18 cellular contexts compared by ENCODE assay signal in the genomic region with DNA sequence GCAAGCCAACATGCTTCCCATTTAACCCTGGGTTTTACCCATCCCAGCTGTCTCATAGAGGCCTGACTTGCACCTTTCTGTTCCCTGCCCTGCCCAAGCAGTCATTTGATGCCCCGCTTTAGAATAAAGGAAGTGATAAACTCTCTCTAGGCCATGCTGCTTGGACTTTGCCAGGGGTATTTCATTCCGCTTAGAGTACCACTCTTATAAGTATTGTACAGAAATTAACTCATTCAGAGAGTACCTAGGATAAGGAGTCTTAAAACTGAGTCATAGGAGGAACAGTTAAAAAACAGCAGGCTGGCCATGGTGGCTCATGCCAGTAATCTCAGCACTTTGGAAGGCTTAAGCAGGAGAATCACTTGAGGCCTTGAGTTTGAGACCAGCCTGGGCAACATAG. TPM values are rescaled to one million over a fixed set of nuclear protein-coding genes. Genes with fewer than 3 reads are reported as not detected.
DNase-seq lines count a peak whose midpoint lies in the region; ATAC-seq, FAIRE-seq and TF ChIP-seq lines count a peak whose summit lies in the region.
"Had no signal": no experiment of that assay in that cellular context is flagged by ENCODE, and none has a peak within 500 bp of the region (broad histone marks: within the 10 kb centered on the region; RNA-seq: fewer than 3 reads in every experiment).

No MANE protein-coding gene starts in this region.

- POLR2A ChIA-PET in GM12878 (lab: Charles Lee), result interaction anchor here (0.6 to 1.8 kb wide), 11 partner anchors 9 to 84 kb away, joined by 3 to 19 read pairs (median 3); no protein-coding TSS in a partner anchor

- peaks cover 5% of the 10 kb centered on the region for H3K79me2 ChIP-seq in GM12878 (ENCODE audit: control insufficient read depth, insufficient read depth, low read length)

- H3K4me2 ChIP-seq in GM12878 (ENCODE audit: control insufficient read depth, insufficient read depth), result peak overlapping the region; percentile 69
- H3K4me2 ChIP-seq: BLaER1, GM23338 had no signal

- H3K4me1 ChIP-seq in CD4-positive, CD25-positive, alpha-beta regulatory T cell (ENCODE audit: control insufficient read depth, insufficient read depth, low read length, poor library complexity, severe bottlenecking), result peaks cover 11% of the 10 kb centered on the region
- H3K4me1 ChIP-seq in GM12878 (ENCODE audit: control insufficient read depth, insufficient read depth, low read length), result peaks cover 31% of the 10 kb centered on the region
- H3K4me1 ChIP-seq: ascending aorta, BLaER1 had no signal

- ATAC-seq in CD4-positive, CD25-positive, alpha-beta regulatory T cell (ENCODE audit: low read depth in 2 of 2), result no peak
- peak; percentile 1 for ATAC-seq in HG03354 (IDR thresholded peaks at IDR 0.05; ENCODE audit: poor library complexity, severe bottlenecking, unreplicated experiment)
- peak; percentile 46 for ATAC-seq in GM12878
- ATAC-seq: foreskin keratinocyte, GM23338 had no signal

- in situ Hi-C loops in GM12878 (cut with MboI), result loop anchor here (10.0 kb wide), 2 partner anchors 267 to 397 kb away; a partner anchor contains a TSS

- H3K27ac ChIP-seq in CD4-positive, CD25-positive, alpha-beta regulatory T cell (ENCODE audit: insufficient read depth, low read length, poor library complexity, severe bottlenecking), result peak overlapping the region; percentile 62
- H3K27ac ChIP-seq in GM12878 (ENCODE audit: control insufficient read depth, insufficient read depth), result peak overlapping the region; percentile 82
- H3K27ac ChIP-seq: ascending aorta, BLaER1, foreskin keratinocyte, right atrium auricular region had no signal

- 45% methylated on average over 2 of the region's 2 CpGs for WGBS in GM12878 (ENCODE audit: insufficient coverage, insufficient replicate concordance, low lambda C conversion rate, missing lambda C conversion rate)

- SMC1A ChIA-PET in GM12878 (lab: Charles Lee; ENCODE audit: uncharacterized antibody, unreplicated experiment), result interaction anchor here (0.7 to 2.7 kb wide), 19 partner anchors 10 to 179 kb away, joined by 3 to 21 read pairs (median 5); no protein-coding TSS in a partner anchor

- H3K9ac ChIP-seq in GM12878 (ENCODE audit: control insufficient read depth, insufficient read depth, low read length), result peak overlapping the region; percentile 48
- H3K9ac ChIP-seq: BLaER1 had no signal

- BruUV-seq in GM12878 (replicated peaks; lab: Mats Ljungman, UMichigan), result no TSS peak

- peak overlapping the region in 1 of 4 donors; percentile 82 for H3K4me3 Mint-ChIP-seq in CD4-positive, CD25-positive, alpha-beta regulatory T cell
- no peak overlapping the region for H3K4me3 Mint-ChIP-seq in endothelial cell (ENCODE audit: unreplicated experiment)
- H3K4me3 Mint-ChIP-seq: GM23338 had no signal

- H3K9me3 ChIP-seq in CD4-positive, CD25-positive, alpha-beta regulatory T cell (ENCODE audit: control insufficient read depth in 2 of 2, low read length in 2 of 2), result no peaks in the 10 kb centered on the region
- H3K9me3 ChIP-seq in GM12878 (replicated peaks; ENCODE audit: control insufficient read depth, insufficient read depth, low read length), result no peaks in the 10 kb centered on the region; the same call in 1 of the 3 replicates
- H3K9me3 ChIP-seq: ascending aorta, BLaER1, right atrium auricular region had no signal

- TF ChIP-seq CTCF in GM12878 (IDR thresholded peaks at IDR 0.05 in 2 of 3, conservative IDR thresholded peaks at IDR 0.05 in 1 of 3; ENCODE audit: control insufficient read depth in 2 of 3, extremely low read depth in 1 of 3, insufficient read depth in 1 of 3, low read depth in 3 of 3, low read length in 3 of 3) (no peak), endothelial cell (IDR thresholded peaks at IDR 0.05; ENCODE audit: unreplicated experiment) (no peak)

- DNase-seq in CD4-positive, CD25-positive, alpha-beta regulatory T cell, result no peak
- DNase-seq in GM18507 (ENCODE audit: extremely low spot score, insufficient read length, low read depth) (no peak), GM12878 (ENCODE audit: low read depth, low spot score) (no peak), head of caudate nucleus (no peak), RPMI8226 (no peak), posterior cingulate gyrus (no peak), endothelial cell (ENCODE audit: low spot score) (no peak)
- DNase-seq: effector CD8-positive, alpha-beta T cell; foreskin keratinocyte; islet precursor cell; NCI-H748 treated with DMSO at 0.1 percent for 48 hours had no signal

- H3K36me3 ChIP-seq in CD4-positive, CD25-positive, alpha-beta regulatory T cell (ENCODE audit: control insufficient read depth, insufficient read depth, low read length), result no peaks in the 10 kb centered on the region
- no peaks in the 10 kb centered on the region for H3K36me3 ChIP-seq in GM12878 (ENCODE audit: control insufficient read depth in 2 of 2, insufficient read depth in 2 of 2, low read length in 1 of 2)
- H3K36me3 ChIP-seq: ascending aorta, BLaER1, right atrium auricular region had no signal

- H2AFZ ChIP-seq in GM12878 (ENCODE audit: control insufficient read depth, low read depth, low read length), result no peak overlapping the region; the same call in 1 of the 2 replicates
- H2AFZ ChIP-seq: GM23338 had no signal

- no peaks in the 10 kb centered on the region for H3K27me3 Mint-ChIP-seq in CD4-positive, CD25-positive, alpha-beta regulatory T cell
- no peaks in the 10 kb centered on the region for H3K27me3 Mint-ChIP-seq in endothelial cell (ENCODE audit: unreplicated experiment)
- H3K27me3 Mint-ChIP-seq: IgD-negative memory B cell had no signal

- H3K4me1 Mint-ChIP-seq in CD4-positive, CD25-positive, alpha-beta regulatory T cell, result peaks cover 15 to 28% (median 21%) of the 10 kb centered on the region in 4 donors
- no peaks in the 10 kb centered on the region for H3K4me1 Mint-ChIP-seq in endothelial cell (ENCODE audit: unreplicated experiment)
- H3K4me1 Mint-ChIP-seq: GM23338 had no signal

- H3K27me3 ChIP-seq in CD4-positive, CD25-positive, alpha-beta regulatory T cell (ENCODE audit: control insufficient read depth, insufficient read depth, low read length), result no peaks in the 10 kb centered on the region
- no peaks in the 10 kb centered on the region for H3K27me3 ChIP-seq in GM12878 (replicated peaks in 1 of 2; ENCODE audit: control insufficient read depth in 2 of 2, insufficient read depth in 2 of 2, low read length in 1 of 2)
- H3K27me3 ChIP-seq: ascending aorta, BLaER1, foreskin keratinocyte, right atrium auricular region had no signal

- no peak overlapping the region for H3K4me3 ChIP-seq in CD4-positive, CD25-positive, alpha-beta regulatory T cell (ENCODE audit: low read depth, low read length)
- H3K4me3 ChIP-seq in GM12878, result no peak overlapping the region
- H3K4me3 ChIP-seq: ascending aorta, BLaER1, GM23338, right atrium auricular region had no signal

- RAD21 ChIA-PET in GM12878 (lab: Charles Lee; ENCODE audit: unreplicated experiment), result interaction anchor here (0.5 to 8.3 kb wide), 14 partner anchors 9 to 579 kb away, joined by 3 to 52 read pairs (median 6); a partner anchor contains a TSS

- CTCF ChIA-PET in GM12878 (lab: Yijun Ruan, JAX), result interaction anchor here (1.4 to 2.2 kb wide), 6 partner anchors 11 to 85 kb away, joined by 3 to 12 read pairs (median 8); no protein-coding TSS in a partner anchor

- FAIRE-seq in GM18507 (lab: Jason Lieb, UNC) (peak; percentile 18), GM12878 (lab: Jason Lieb, UNC) (no peak)
- FAIRE-seq: G401.6 had no signal

- peak overlapping the region; percentile 88 to 90 (median 89) for H3K27ac Mint-ChIP-seq in CD4-positive, CD25-positive, alpha-beta regulatory T cell
- H3K27ac Mint-ChIP-seq in endothelial cell (ENCODE audit: unreplicated experiment), result no peak overlapping the region
- H3K27ac Mint-ChIP-seq: GM23338 had no signal

- H3K9me3 Mint-ChIP-seq in CD4-positive, CD25-positive, alpha-beta regulatory T cell, result no peaks in the 10 kb centered on the region
- H3K9me3 Mint-ChIP-seq in endothelial cell (ENCODE audit: unreplicated experiment), result no peaks in the 10 kb centered on the region
- H3K9me3 Mint-ChIP-seq: GM23338, IgD-negative memory B cell had no signal

- no peak for TF ChIP-seq EP300 in GM12878 (IDR thresholded peaks at IDR 0.05; ENCODE audit: borderline replicate concordance in 1 of 2, control insufficient read depth in 1 of 2, low read depth in 2 of 2, low read length in 2 of 2)

- H4K20me1 ChIP-seq in GM12878 (ENCODE audit: control insufficient read depth, insufficient read depth), result no peaks in the 10 kb centered on the region
- H4K20me1 ChIP-seq: BLaER1 had no signal

- TF ChIP-seq RAD21 in GM12878 (IDR thresholded peaks at IDR 0.05; ENCODE audit: insufficient read depth, low read depth, low read length), result no peak

- no peaks in the 10 kb centered on the region for H3K36me3 Mint-ChIP-seq in CD4-positive, CD25-positive, alpha-beta regulatory T cell
- no peaks in the 10 kb centered on the region for H3K36me3 Mint-ChIP-seq in endothelial cell (ENCODE audit: low read depth, unreplicated experiment)

- intact Hi-C loops in GM12878 (cut with micrococcal nuclease; ENCODE audit: unreplicated experiment), result loop anchor here (2.0 to 5.0 kb wide), 3 partner anchors 21 to 83 kb away; a partner anchor contains a TSS
- intact Hi-C loops in head of caudate nucleus (cut with DNase I), result no loop called here
- intact Hi-C loops in posterior cingulate gyrus (cut with DNase I), result no loop called here

- no peak for TF ChIP-seq POLR2A in GM12878 (IDR thresholded peaks at IDR 0.05; ENCODE audit: low read depth, low read length)

RNA-seq across cellular contexts. Expression of a gene that starts 21.0 kb away (rescaled TPM):
- total RNA-seq in CD4-positive, CD25-positive, alpha-beta regulatory T cell, result 32.5 TPM
- 10 to 100 TPM in 1 of 4 donors, 1 to 10 TPM in 3; 8.1 to 10.3 (median 9.2) TPM for polyA plus RNA-seq in CD4-positive, CD25-positive, alpha-beta regulatory T cell
- 162 and 169 TPM in 2 replicates for total RNA-seq in GM12878 (2013; cell fraction: nucleolus; rRNA removed)
- total RNA-seq in GM12878 (2014; rRNA removed) (8.8 and 9.7 TPM in 2 replicates), GM12878 (2014; rRNA removed; fragmentation: Illumina TruSeq; extraction: Trizol) (6.5 and 7.9 TPM in 2 replicates), GM12878 (2021) (6.5 and 9.7 TPM in 2 replicates), endothelial cell (ENCODE audit: unreplicated experiment) (7.4 TPM)
- 2.3 TPM for polyA plus RNA-seq in GM12878 (2011; ENCODE audit: low read depth)
- polyA plus RNA-seq in GM12878 (2011; rRNA removed) (28.1 and 34.2 TPM in 2 replicates), GM12878 (2014; fragmentation: Illumina TruSeq; extraction: Trizol) (6.1 and 12.4 TPM in 2 replicates), GM12878 (2014; fragmentation: Nextera tagmentation; extraction: Ambion mirVana) (1 to 10 TPM; 3.7 to 5.2 TPM), GM12878 (2014; rRNA removed) (4.1 and 4.8 TPM in 2 replicates), GM12878 (2016; fragmentation: Nextera tagmentation; extraction: Ambion mirVana) (1 to 10 TPM; 3.3 to 3.9 TPM)
- polyA plus RNA-seq in GM12878 (2011; cell fraction: cytosol; rRNA removed), result 14.0 and 15.9 TPM in 2 replicates
- polyA plus RNA-seq in GM12878 (2011; cell fraction: nucleus; rRNA removed), result 30.5 and 30.7 TPM in 2 replicates
- polyA plus RNA-seq in GM12878 (2012), result 4.2 and 4.3 TPM in 2 replicates
- polyA minus RNA-seq in GM12878 (2011; rRNA and poly(A)+ RNA removed), result 91.2 and 123 TPM in 2 replicates
- 13.1 and 15.3 TPM in 2 replicates for polyA minus RNA-seq in GM12878 (2011; cell fraction: cytosol; rRNA and poly(A)+ RNA removed)
- 94.7 and 122 TPM in 2 replicates for polyA minus RNA-seq in GM12878 (2011; cell fraction: nucleus; rRNA and poly(A)+ RNA removed)

Comparison
In these comparisons a context has a peak if more than half of its experiments do, and no peak if none do; other contexts are left out.
1. ATAC-seq: peak in HG03354 (single experiment) and GM12878 (single experiment); none in CD4-positive, CD25-positive, alpha-beta regulatory T cell (0 of 2).